In the genomic region with DNA sequence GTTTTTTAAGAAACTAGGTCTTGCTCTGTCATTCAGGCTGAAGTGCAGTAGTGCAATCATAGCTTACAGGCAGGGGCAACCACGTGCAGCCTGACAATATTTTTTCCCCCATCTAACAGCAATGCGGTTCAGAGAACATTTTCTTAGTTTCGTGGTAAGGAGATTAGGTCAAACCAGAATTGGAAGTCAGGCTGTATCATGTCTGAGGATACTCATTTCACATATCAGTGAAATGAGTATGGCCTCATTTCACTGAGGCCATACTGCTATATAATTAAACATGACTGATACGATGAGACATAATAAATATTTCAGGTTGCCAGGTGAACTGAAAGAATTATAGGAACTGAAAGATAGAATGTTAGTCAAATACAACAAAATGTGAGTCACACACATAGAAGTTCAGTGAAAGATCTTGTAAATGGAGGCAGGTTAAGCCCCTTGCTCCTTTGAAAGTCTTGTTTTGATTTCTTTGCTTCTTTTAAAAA, we compare ENCODE assay signal across 13 cellular contexts.
DNase-seq lines count a peak whose midpoint lies in the region; ATAC-seq and TF ChIP-seq lines count a peak whose summit lies in the region.
"Had no signal": no experiment of that assay in that cellular context is flagged by ENCODE, and none has a peak within 500 bp of the region (broad histone marks: within the 10 kb centered on the region; RNA-seq: fewer than 3 reads in every experiment).

No MANE protein-coding gene starts in this region.

- DNase-seq in epithelial cell of esophagus (ENCODE audit: low read depth): peak; percentile 40
- no peak for DNase-seq in NCI-H524 (lab: John Stamatoyannopoulos, UW)
- DNase-seq in activated naive CD4-positive, alpha-beta T cell (lab: John Stamatoyannopoulos, UW): no peak
- DNase-seq in stimulated activated naive CD4-positive, alpha-beta T cell (lab: John Stamatoyannopoulos, UW): no peak
- DNase-seq: activated CD4-positive, alpha-beta T cell treated with anti-CD3 and anti-CD28 coated beads, Interleukin-2, amount 10 ng/mL, durations not matched to agents 7 days and 5 days; adrenal gland; DND-41; Karpas-422; NCI-H446 treated with DMSO at 0.1 percent for 48 hours had no signal

- no peak for TF ChIP-seq CTCF in epithelial cell of esophagus (IDR thresholded peaks at IDR 0.05; ENCODE audit: insufficient read depth, low read depth, low read length, missing control alignments)

- H3K4me3 ChIP-seq in epithelial cell of esophagus (ENCODE audit: low read length): no peak overlapping the region
- H3K4me3 ChIP-seq: adrenal gland, SJCRH30 had no signal

- ATAC-seq in GM18907 (IDR thresholded peaks at IDR 0.05; ENCODE audit: unreplicated experiment) (peak; percentile 88), GM21528 (IDR thresholded peaks at IDR 0.05; ENCODE audit: low FRiP score, unreplicated experiment) (peak; percentile 87), HG03097 (IDR thresholded peaks at IDR 0.05; ENCODE audit: low FRiP score, unreplicated experiment) (peak; percentile 76)
